12 cellular contexts compared by ENCODE assay signal in genomic region chr13:33721719-33722118, GRCh38.
DNase-seq lines count a peak whose midpoint lies in the region; ATAC-seq, FAIRE-seq and TF ChIP-seq lines count a peak whose summit lies in the region.
"Had no signal": no experiment of that assay in that cellular context is flagged by ENCODE, and none has a peak within 500 bp of the region (broad histone marks: within the 10 kb centered on the region; RNA-seq: fewer than 3 reads in every experiment).

No MANE protein-coding gene starts in this region.

- no peak for DNase-seq in activated CD4-positive, alpha-beta T cell treated with anti-CD3 and anti-CD28 coated beads, Interleukin-2, amount 10 ng/mL, durations not matched to agents 24 days and 14 days
- DNase-seq in activated CD4-positive, alpha-beta T cell treated with anti-CD3 and anti-CD28 coated beads, Interleukin-2, amount 50 U/mL, for 48 hours = no peak
- DNase-seq in central memory CD8-positive, alpha-beta T cell (ENCODE audit: low spot score in 2 of 2) = no peak
- DNase-seq in keratinocyte (ENCODE audit: low read depth, low spot score) = no peak
- DNase-seq in upper lobe of left lung = no peak
- no peak for DNase-seq in GM23338 (ENCODE audit: low spot score)
- no peak for DNase-seq in NCI-H345 treated with DMSO at 0.1 percent for 48 hours (lab: John Stamatoyannopoulos, UW; ENCODE audit: unreplicated experiment)
- DNase-seq: activated CD8-positive, alpha-beta memory T cell treated with anti-CD3 and anti-CD28 coated beads, Interleukin-2, amount 50 U/mL, for 4 hours; endodermal cell; NCI-H1092 had no signal

- no peaks in the 10 kb centered on the region for H3K9me1 ChIP-seq in keratinocyte (ENCODE audit: control insufficient read depth, extremely low read depth, insufficient read depth, low read length)

- peaks cover 22% of the 10 kb centered on the region for H3K4me1 Mint-ChIP-seq in activated CD4-positive, alpha-beta T cell treated with anti-CD3 and anti-CD28 coated beads, Interleukin-2, amount 10 ng/mL, durations not matched to agents 24 days and 14 days
- peaks cover 20% of the 10 kb centered on the region for H3K4me1 Mint-ChIP-seq in central memory CD8-positive, alpha-beta T cell
- H3K4me1 Mint-ChIP-seq in GM23338 = peaks cover 7% of the 10 kb centered on the region; the same call in 2 of the 3 replicates

- peak overlapping the region; percentile 60 for H3K27ac Mint-ChIP-seq in activated CD4-positive, alpha-beta T cell treated with anti-CD3 and anti-CD28 coated beads, Interleukin-2, amount 10 ng/mL, durations not matched to agents 24 days and 14 days
- peak overlapping the region; percentile 49 for H3K27ac Mint-ChIP-seq in central memory CD8-positive, alpha-beta T cell (ENCODE audit: low read depth)
- no peak overlapping the region for H3K27ac Mint-ChIP-seq in GM23338
- H3K27ac Mint-ChIP-seq: endodermal cell had no signal

- H2AFZ ChIP-seq in keratinocyte (ENCODE audit: control insufficient read depth, low read length) (peak overlapping the region; percentile 64), GM23338 (no peak overlapping the region)

- TF ChIP-seq CTCF in keratinocyte (optimal IDR thresholded peaks at IDR 0.05 in 1 of 3, IDR thresholded peaks at IDR 0.05 in 1 of 3, conservative IDR thresholded peaks at IDR 0.05 in 1 of 3; ENCODE audit: extremely low read depth in 1 of 3, insufficient read depth in 2 of 3, low read length in 3 of 3) = no peak
- TF ChIP-seq CTCF in upper lobe of left lung (IDR thresholded peaks at IDR 0.05) = no peak
- no peak for TF ChIP-seq CTCF in GM23338 (conservative IDR thresholded peaks at IDR 0.05; ENCODE audit: low read depth in 2 of 2)

- H3K27me3 ChIP-seq in keratinocyte (ENCODE audit: control insufficient read depth, extremely low read depth, insufficient read depth, low read length) = no peaks in the 10 kb centered on the region
- H3K27me3 ChIP-seq in upper lobe of left lung = no peaks in the 10 kb centered on the region
- no peaks in the 10 kb centered on the region for H3K27me3 ChIP-seq in GM23338 (ENCODE audit: insufficient read depth)

- no peaks in the 10 kb centered on the region for H3K27me3 Mint-ChIP-seq in activated CD4-positive, alpha-beta T cell treated with anti-CD3 and anti-CD28 coated beads, Interleukin-2, amount 10 ng/mL, durations not matched to agents 24 days and 14 days
- no peaks in the 10 kb centered on the region for H3K27me3 Mint-ChIP-seq in central memory CD8-positive, alpha-beta T cell
- no peaks in the 10 kb centered on the region for H3K27me3 Mint-ChIP-seq in GM23338 (ENCODE audit: insufficient read depth, low read depth, poor library complexity)

- H4K20me1 ChIP-seq in keratinocyte (ENCODE audit: control insufficient read depth, extremely low read depth, insufficient read depth, low read length) (no peaks in the 10 kb centered on the region), GM23338 (replicated peaks; ENCODE audit: insufficient read depth) (no peaks in the 10 kb centered on the region)

- peaks cover 13% of the 10 kb centered on the region for H3K4me1 ChIP-seq in keratinocyte (ENCODE audit: control insufficient read depth, extremely low read depth, insufficient read depth, low read length)
- H3K4me1 ChIP-seq in upper lobe of left lung = peaks cover 6 to 35% (median 22%) of the 10 kb centered on the region in 4 donors
- H3K4me1 ChIP-seq in GM23338 (ENCODE audit: insufficient read depth) = no peaks in the 10 kb centered on the region

- H3K9me3 Mint-ChIP-seq in activated CD4-positive, alpha-beta T cell treated with anti-CD3 and anti-CD28 coated beads, Interleukin-2, amount 10 ng/mL, durations not matched to agents 24 days and 14 days = peaks cover 4% of the 10 kb centered on the region
- H3K9me3 Mint-ChIP-seq in central memory CD8-positive, alpha-beta T cell = no peaks in the 10 kb centered on the region
- no peaks in the 10 kb centered on the region for H3K9me3 Mint-ChIP-seq in GM23338
- H3K9me3 Mint-ChIP-seq: endodermal cell had no signal

- no peaks in the 10 kb centered on the region for H3K36me3 ChIP-seq in keratinocyte (ENCODE audit: control insufficient read depth in 2 of 2, extremely low read depth in 1 of 2, insufficient read depth in 2 of 2, low read length in 2 of 2)
- no peaks in the 10 kb centered on the region for H3K36me3 ChIP-seq in upper lobe of left lung
- no peaks in the 10 kb centered on the region for H3K36me3 ChIP-seq in GM23338 (ENCODE audit: insufficient read depth)

- H3K27ac ChIP-seq in keratinocyte (ENCODE audit: control insufficient read depth, insufficient read depth, low read length) (no peak overlapping the region), upper lobe of left lung (peak overlapping the region in 3 of 4 donors; percentile 21 to 81 (median 64)), GM23338 (ENCODE audit: low read depth) (no peak overlapping the region)

- H3K4me2 ChIP-seq in keratinocyte (ENCODE audit: control insufficient read depth, extremely low read depth, insufficient read depth, low read depth, low read length) (no peak overlapping the region), GM23338 (no peak overlapping the region)

- intact Hi-C loops in activated CD4-positive, alpha-beta T cell treated with anti-CD3 and anti-CD28 coated beads, Interleukin-2, amount 10 ng/mL, durations not matched to agents 24 days and 14 days (cut with micrococcal nuclease) = loop anchor here (2.0 to 5.0 kb wide), 2 partner anchors 81 to 1134 kb away; partner anchors contain the start of gene PDS5B

- no peak overlapping the region for H3K9ac ChIP-seq in keratinocyte (ENCODE audit: control insufficient read depth, extremely low read depth, insufficient read depth, low read length)

- H3K9me2 ChIP-seq in GM23338 (ENCODE audit: insufficient read depth) = no peaks in the 10 kb centered on the region

- TF ChIP-seq EP300 in upper lobe of left lung (IDR thresholded peaks at IDR 0.05) = peak in 2 of 4 donors; percentile 12 to 25

- dilution Hi-C loops in keratinocyte (cut with MboI; ENCODE audit: extremely low pct_ligation_motif_present, low sequenced_read_pairs) = no loop called here

- H3K36me3 Mint-ChIP-seq in activated CD4-positive, alpha-beta T cell treated with anti-CD3 and anti-CD28 coated beads, Interleukin-2, amount 10 ng/mL, durations not matched to agents 24 days and 14 days (ENCODE audit: low read depth) = peaks cover 2% of the 10 kb centered on the region
- no peaks in the 10 kb centered on the region for H3K36me3 Mint-ChIP-seq in central memory CD8-positive, alpha-beta T cell (ENCODE audit: insufficient read depth)
- H3K36me3 Mint-ChIP-seq in GM23338 (ENCODE audit: low read depth) = no peaks in the 10 kb centered on the region; the same call in 2 of the 3 replicates

- H3K9me3 ChIP-seq in keratinocyte (ENCODE audit: control insufficient read depth, low read depth, low read length) = no peaks in the 10 kb centered on the region
- H3K9me3 ChIP-seq in upper lobe of left lung = no peaks in the 10 kb centered on the region

- no peaks in the 10 kb centered on the region for H3K79me2 ChIP-seq in keratinocyte (ENCODE audit: control insufficient read depth, insufficient read depth, low read length)
- no peaks in the 10 kb centered on the region for H3K79me2 ChIP-seq in GM23338 (replicated peaks; ENCODE audit: insufficient read depth)

- H3F3A ChIP-seq in GM23338 (replicated peaks; ENCODE audit: low read depth) = no peaks in the 10 kb centered on the region

- ATAC-seq in central memory CD8-positive, alpha-beta T cell (replicated peaks; ENCODE audit: extremely low read depth, poor library complexity, severe bottlenecking) = no peak
- peak in 1 of 2 donors; percentile 75 for ATAC-seq in upper lobe of left lung (ENCODE audit: low FRiP score in 2 of 2)
- ATAC-seq in GM18861 (IDR thresholded peaks at IDR 0.05; ENCODE audit: unreplicated experiment) = no peak
- no peak for ATAC-seq in GM23338

- no peak for TF ChIP-seq POLR2A in upper lobe of left lung (IDR thresholded peaks at IDR 0.05)

- H3K4me3 Mint-ChIP-seq in activated CD4-positive, alpha-beta T cell treated with anti-CD3 and anti-CD28 coated beads, Interleukin-2, amount 10 ng/mL, durations not matched to agents 24 days and 14 days = no peak overlapping the region
- no peak overlapping the region for H3K4me3 Mint-ChIP-seq in central memory CD8-positive, alpha-beta T cell
- H3K4me3 Mint-ChIP-seq in GM23338 = no peak overlapping the region
- H3K4me3 Mint-ChIP-seq: endodermal cell had no signal

- no peak overlapping the region for H3K4me3 ChIP-seq in keratinocyte (ENCODE audit: control insufficient read depth in 2 of 3, extremely low read depth in 1 of 3, insufficient read depth in 2 of 3, low read depth in 1 of 3, low read length in 3 of 3)
- no peak overlapping the region for H3K4me3 ChIP-seq in upper lobe of left lung
- H3K4me3 ChIP-seq in GM23338 = no peak overlapping the region

- FAIRE-seq in keratinocyte (lab: Jason Lieb, UNC) = peak; percentile 17
- FAIRE-seq: A204.1 had no signal

- WGBS in upper lobe of left lung, 2 donors = 41% methylated on average over 1 of the region's 1 CpG

TF ChIP-seq in GM23338, 12 proteins besides CTCF, POLR2A, EP300 and RAD21 (continues in another document):
- no peak for TF ChIP-seq ZNF114 (CRISPR knock-in tag; IDR thresholded peaks at IDR 0.05)
- TF ChIP-seq REST (IDR thresholded peaks at IDR 0.05; ENCODE audit: unreplicated experiment) = no peak
- TF ChIP-seq EZH2phosphoT487 (IDR thresholded peaks at IDR 0.05; ENCODE audit: unreplicated experiment) = no peak
- no peak for TF ChIP-seq ZNF331 (CRISPR knock-in tag; IDR thresholded peaks at IDR 0.05; ENCODE audit: low read depth)

Comparison
In these comparisons a context has a peak if more than half of its experiments do, and no peak if none do; other contexts are left out.
1. H3K27ac ChIP-seq: peak in upper lobe of left lung (3 of 4); none in keratinocyte (single experiment) and GM23338 (single experiment).